In the genomic region with DNA sequence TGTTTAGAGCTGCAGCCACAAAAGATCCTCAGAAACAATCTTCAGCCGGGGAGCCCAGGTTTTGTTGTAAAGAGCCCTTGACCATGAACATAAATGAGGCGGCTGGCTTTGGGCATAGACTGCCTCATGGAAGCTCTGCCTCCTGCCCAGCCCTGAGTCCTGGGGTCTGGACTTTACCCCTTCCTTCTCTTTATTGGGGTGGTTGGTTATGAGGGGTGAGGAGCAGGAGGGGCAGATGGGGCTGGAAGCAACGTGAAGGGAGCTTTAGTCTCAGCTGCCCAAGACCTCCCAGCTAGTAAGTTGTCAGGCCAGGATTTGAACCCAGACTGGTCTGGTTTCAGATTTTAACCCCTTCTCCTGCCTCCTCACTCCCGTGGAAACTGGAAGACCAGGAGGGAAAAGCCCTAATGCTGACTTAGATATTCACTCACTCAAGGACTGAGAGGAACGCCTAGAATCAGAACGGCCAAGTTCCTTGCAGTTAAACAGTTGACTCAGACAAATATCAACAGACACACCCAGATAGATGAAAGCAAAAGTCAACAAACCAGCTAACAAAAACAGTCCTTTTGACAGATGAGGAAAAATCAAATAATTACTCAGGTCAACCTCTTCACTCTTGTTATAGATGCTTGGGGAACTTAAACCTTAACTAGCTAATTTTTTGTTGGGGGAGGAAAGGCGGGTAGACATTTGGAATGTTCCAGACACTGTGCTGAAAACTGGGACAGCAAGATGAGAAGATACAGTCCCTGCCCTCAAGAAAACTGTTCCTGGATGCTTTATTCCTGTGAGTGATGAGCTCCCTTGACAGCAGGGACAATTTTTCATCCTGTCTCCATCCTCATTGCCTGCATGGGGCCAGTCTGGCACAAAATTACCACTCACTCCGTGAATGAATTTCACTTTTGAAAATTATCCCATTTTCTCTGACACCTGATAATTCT, we compare ENCODE assay signal across 11 cellular contexts. TPM values are rescaled to one million over a fixed set of nuclear protein-coding genes. Genes with fewer than 3 reads are reported as not detected.
DNase-seq lines count a peak whose midpoint lies in the region; ATAC-seq, FAIRE-seq and TF ChIP-seq lines count a peak whose summit lies in the region.
"Had no signal": no experiment of that assay in that cellular context is flagged by ENCODE, and none has a peak within 500 bp of the region (broad histone marks: within the 10 kb centered on the region; RNA-seq: fewer than 3 reads in every experiment).

No MANE protein-coding gene starts in this region.

- DNase-seq in left ventricle myocardium superior, result no peak
- no peak for DNase-seq in right atrium auricular region (ENCODE audit: low spot score)
- DNase-seq in K562 (ENCODE audit: extremely low read depth in 1 of 4, low spot score in 3 of 4), result no peak
- DNase-seq in mucosa of descending colon, result peak in 2 of 3 donors; percentile 60 to 71
- no peak for DNase-seq in activated T-cell treated with anti-CD3 and anti-CD28 coated beads, Interleukin-2, amount 50 U/mL, for 72 hours
- no peak for DNase-seq in GM20000 (ENCODE audit: low spot score)
- no peak for DNase-seq in GM23338 (ENCODE audit: low spot score)
- DNase-seq: activated CD4-positive, alpha-beta T cell treated with anti-CD3 and anti-CD28 coated beads for 48 hours; BE2C; H7 had no signal

- no peak overlapping the region for H3K4me3 ChIP-seq in right atrium auricular region
- no peak overlapping the region for H3K4me3 ChIP-seq in K562
- H3K4me3 ChIP-seq in mucosa of descending colon, result no peak overlapping the region
- no peak overlapping the region for H3K4me3 ChIP-seq in GM23338

- no peak for TF ChIP-seq POLR2A in K562 (conservative IDR thresholded peaks at IDR 0.05)

- H3K9ac ChIP-seq in K562 (ENCODE audit: insufficient read depth in 1 of 2, low read depth in 2 of 2, low read length in 2 of 2), result peak overlapping the region in 1 of 2 experiments; percentile 83; a peak in 1 of 4 replicates

- no peaks in the 10 kb centered on the region for H4K20me1 ChIP-seq in K562 (replicated peaks; ENCODE audit: control insufficient read depth, insufficient read depth, low read length)
- H4K20me1 ChIP-seq in GM23338 (replicated peaks; ENCODE audit: insufficient read depth), result no peaks in the 10 kb centered on the region

- no TSS peak for BruUV-seq in K562 (replicated peaks; lab: Mats Ljungman, UMichigan)

- CTCF ChIA-PET in K562 (lab: Yijun Ruan, JAX; ENCODE audit: low intra/inter-chr PET ratio), result no interaction called here

- peak; percentile 52 for ATAC-seq in left ventricle myocardium superior
- ATAC-seq in K562, result peak; percentile 44
- ATAC-seq in mucosa of descending colon, result peak; percentile 96
- no peak for ATAC-seq in activated T-cell treated with anti-CD3 and anti-CD28 coated beads, Interleukin-2, amount 50 U/mL, for 72 hours (replicated peaks in 1 of 2)
- ATAC-seq in GM21619 (IDR thresholded peaks at IDR 0.05; ENCODE audit: unreplicated experiment), result no peak
- ATAC-seq in GM23338, result no peak

- no peaks in the 10 kb centered on the region for H3K27me3 ChIP-seq in right atrium auricular region
- H3K27me3 ChIP-seq in K562 (ENCODE audit: control insufficient read depth in 2 of 2, insufficient read depth in 2 of 2, low read length in 2 of 2), result no peaks in the 10 kb centered on the region
- H3K27me3 ChIP-seq in GM23338 (ENCODE audit: insufficient read depth), result no peaks in the 10 kb centered on the region
- H3K27me3 ChIP-seq: BE2C had no signal

- no peaks in the 10 kb centered on the region for H3K9me2 ChIP-seq in GM23338 (ENCODE audit: insufficient read depth)

- no peaks in the 10 kb centered on the region for H3K27me3 Mint-ChIP-seq in activated T-cell treated with anti-CD3 and anti-CD28 coated beads, Interleukin-2, amount 50 U/mL, for 72 hours (ENCODE audit: low read depth)
- H3K27me3 Mint-ChIP-seq in GM23338 (ENCODE audit: insufficient read depth, low read depth, poor library complexity), result peaks cover 5% of the 10 kb centered on the region

- H3K36me3 ChIP-seq in right atrium auricular region (no peaks in the 10 kb centered on the region), K562 (ENCODE audit: control insufficient read depth, insufficient read depth, low read length) (no peaks in the 10 kb centered on the region), mucosa of descending colon (ENCODE audit: low read depth) (no peaks in the 10 kb centered on the region), GM23338 (ENCODE audit: insufficient read depth) (no peaks in the 10 kb centered on the region)
- H3K36me3 ChIP-seq: BE2C had no signal

- H3K27ac Mint-ChIP-seq in activated T-cell treated with anti-CD3 and anti-CD28 coated beads, Interleukin-2, amount 50 U/mL, for 72 hours, result no peak overlapping the region
- H3K27ac Mint-ChIP-seq in GM23338, result no peak overlapping the region

- peak overlapping the region in 1 of 2 donors; percentile 4 for H3K27ac ChIP-seq in right atrium auricular region
- H3K27ac ChIP-seq in K562 (ENCODE audit: extremely low read depth, low read depth, low read length), result no peak overlapping the region
- H3K27ac ChIP-seq in GM23338 (ENCODE audit: low read depth), result no peak overlapping the region

- no peak for TF ChIP-seq RAD21 in K562 (CRISPR knock-in tag; conservative IDR thresholded peaks at IDR 0.05 in 1 of 2, IDR thresholded peaks at IDR 0.05 in 1 of 2)

- intact Hi-C loops in left ventricle myocardium superior (cut with micrococcal nuclease) (no loop called here), K562 (cut with micrococcal nuclease) (no loop called here), mucosa of descending colon (cut with DNase I, micrococcal nuclease) (no loop called here)

- no peak overlapping the region for H3K4me3 Mint-ChIP-seq in activated T-cell treated with anti-CD3 and anti-CD28 coated beads, Interleukin-2, amount 50 U/mL, for 72 hours
- H3K4me3 Mint-ChIP-seq in GM23338, result no peak overlapping the region

- peak; percentile 77 for FAIRE-seq in K562 (lab: Jason Lieb, UNC)

- WGBS in K562 (ENCODE audit: insufficient coverage, low coverage, missing lambda C conversion rate), result 26% methylated on average over 8 of the region's 8 CpGs

- POLR2A ChIA-PET in K562 (lab: Yijun Ruan, JAX), result interaction anchor here (0.5 to 1.7 kb wide), 5 partner anchors 8 to 111 kb away, joined by 3 to 9 read pairs (median 3); no protein-coding TSS in a partner anchor

- in situ Hi-C loops in K562 (cut with MboI), result no loop called here

- TF ChIP-seq CTCF in right atrium auricular region (IDR thresholded peaks at IDR 0.05) (no peak), K562 (IDR thresholded peaks at IDR 0.05 in 2 of 3, conservative IDR thresholded peaks at IDR 0.05 in 1 of 3; ENCODE audit: insufficient read depth in 2 of 3, low read depth in 1 of 3, low read length in 3 of 3) (no peak), mucosa of descending colon (IDR thresholded peaks at IDR 0.05) (no peak), GM20000 (IDR thresholded peaks at IDR 0.05; ENCODE audit: extremely low read depth, missing control alignments) (no peak), GM23338 (conservative IDR thresholded peaks at IDR 0.05; ENCODE audit: low read depth in 2 of 2) (no peak)

- H3K9me1 ChIP-seq in K562 (ENCODE audit: control insufficient read depth, insufficient read depth, low read length), result no peaks in the 10 kb centered on the region

- H2AFZ ChIP-seq in K562 (ENCODE audit: low read depth, low read length) (peak overlapping the region; percentile 83), GM23338 (no peak overlapping the region)

- no peaks in the 10 kb centered on the region for H3K9me3 Mint-ChIP-seq in activated T-cell treated with anti-CD3 and anti-CD28 coated beads, Interleukin-2, amount 50 U/mL, for 72 hours
- no peaks in the 10 kb centered on the region; the same call in 2 of the 3 replicates for H3K9me3 Mint-ChIP-seq in GM23338

- H3K79me2 ChIP-seq in K562 (ENCODE audit: control insufficient read depth, insufficient read depth, low read length) (no peaks in the 10 kb centered on the region), GM23338 (replicated peaks; ENCODE audit: insufficient read depth) (no peaks in the 10 kb centered on the region)

- H3K4me1 ChIP-seq in right atrium auricular region, result no peaks in the 10 kb centered on the region
- peaks cover 11 to 15% of the 10 kb centered on the region in 2 experiments for H3K4me1 ChIP-seq in K562 (replicated peaks in 1 of 2; ENCODE audit: control insufficient read depth in 2 of 2, insufficient read depth in 2 of 2, low read length in 2 of 2)
- peaks cover 16% of the 10 kb centered on the region for H3K4me1 ChIP-seq in mucosa of descending colon (ENCODE audit: low read depth)
- no peaks in the 10 kb centered on the region for H3K4me1 ChIP-seq in GM23338 (ENCODE audit: insufficient read depth)
- H3K4me1 ChIP-seq: BE2C had no signal

- H3K9me3 ChIP-seq in right atrium auricular region, result peaks cover 0 to 6% of the 10 kb centered on the region in 2 donors
- no peaks in the 10 kb centered on the region; the same call in 1 of the 2 replicates for H3K9me3 ChIP-seq in K562 (replicated peaks; ENCODE audit: control insufficient read depth, insufficient read depth, low read depth, low read length)
- no peaks in the 10 kb centered on the region for H3K9me3 ChIP-seq in mucosa of descending colon
- H3K9me3 ChIP-seq: BE2C had no signal

- no peaks in the 10 kb centered on the region for H3K36me3 Mint-ChIP-seq in activated T-cell treated with anti-CD3 and anti-CD28 coated beads, Interleukin-2, amount 50 U/mL, for 72 hours (ENCODE audit: insufficient read depth in 2 of 2)
- H3K36me3 Mint-ChIP-seq in GM23338 (ENCODE audit: low read depth), result no peaks in the 10 kb centered on the region; the same call in 2 of the 3 replicates

- H3K4me2 ChIP-seq in K562 (ENCODE audit: insufficient read depth, low read length) (peak overlapping the region; percentile 8; the same call in 1 of the 2 replicates), GM23338 (no peak overlapping the region)

- H3K4me1 Mint-ChIP-seq in activated T-cell treated with anti-CD3 and anti-CD28 coated beads, Interleukin-2, amount 50 U/mL, for 72 hours (ENCODE audit: low read depth), result peaks cover 15% of the 10 kb centered on the region
- H3K4me1 Mint-ChIP-seq in GM23338, result peaks cover 4% of the 10 kb centered on the region; the same call in 2 of the 3 replicates

- no peaks in the 10 kb centered on the region for H3F3A ChIP-seq in GM23338 (replicated peaks; ENCODE audit: low read depth)

- TF ChIP-seq EP300 in K562 (IDR thresholded peaks at IDR 0.05; ENCODE audit: low read length), result no peak

RNA-seq across cellular contexts. Expression of gene ARRB1, which starts 20.7 kb away (rescaled TPM):
- total RNA-seq in left ventricle myocardium superior (26.5 TPM), right atrium auricular region (10 to 100 TPM; 19.4 to 22.9 TPM), K562 (2014; rRNA removed) (21.8 and 27.6 TPM in 2 replicates), K562 (2014; rRNA removed; fragmentation: Illumina TruSeq; extraction: Trizol) (22.9 and 28.5 TPM in 2 replicates), K562 (2015; rRNA removed; fragmentation: Illumina TruSeq; extraction: Trizol) (41.7 and 43.5 TPM in 2 replicates), K562 (2021) (43.6 and 45.4 TPM in 2 replicates), mucosa of descending colon (100 to 1,000 TPM in 2 of 3 donors, 10 to 100 TPM in 1; 76.7 to 128 (median 121) TPM)
- total RNA-seq in K562 (2011; cell fraction: chromatin; rRNA removed; ENCODE audit: low replicate concordance), result 58.4 and 169 TPM in 2 replicates
- 93.3 and 107 TPM in 2 replicates for total RNA-seq in K562 (2011; cell fraction: nucleolus; rRNA removed)
- total RNA-seq in K562 (2011; cell fraction: nucleoplasm; rRNA removed), result 70.8 and 73.7 TPM in 2 replicates
- polyA plus RNA-seq in K562 (2011; rRNA removed) (26.2 and 30.8 TPM in 2 replicates), K562 (2014; fragmentation: Illumina TruSeq; extraction: Trizol) (35.6 and 38.4 TPM in 2 replicates), K562 (2014; fragmentation: Nextera tagmentation; extraction: Ambion mirVana) (10 to 100 TPM in 1 of 2 experiments, 1 to 10 TPM in 1; 6.6 to 13.1 TPM), K562 (2014; rRNA removed) (24.2 and 30.6 TPM in 2 replicates), GM23338 (2016; fragmentation: Nextera tagmentation; extraction: Ambion mirVana) (5.8 and 6.3 TPM in 2 replicates)
- polyA plus RNA-seq in K562 (2011; cell fraction: cytosol; rRNA removed), result 28.6 and 44.2 TPM in 2 replicates
- 30.8 and 44.9 TPM in 2 replicates for polyA plus RNA-seq in K562 (2011; cell fraction: nucleus; rRNA removed)
- polyA plus RNA-seq in K562 (2012), result 33.4 and 35.1 TPM in 2 replicates
- 80.3 and 121 TPM in 2 replicates for polyA minus RNA-seq in K562 (2011; rRNA and poly(A)+ RNA removed)
- 31.7 and 45.7 TPM in 2 replicates for polyA minus RNA-seq in K562 (2011; cell fraction: cytosol; rRNA and poly(A)+ RNA removed)
- 63.5 and 65.3 TPM in 2 replicates for polyA minus RNA-seq in K562 (2011; cell fraction: nucleus; rRNA and poly(A)+ RNA removed)
- 10 to 100 TPM; 16.7 to 18.3 TPM for total RNA-seq in activated T-cell treated with anti-CD3 and anti-CD28 coated beads, Interleukin-2, amount 50 U/mL, for 72 hours
- 11.1 and 17.0 TPM in 2 replicates for total RNA-seq in GM23338 (2014; rRNA removed; shearing (Covaris generic))

RNA-seq across cellular contexts. Expression of gene RPS3, which starts 27.1 kb away (rescaled TPM):
- total RNA-seq in left ventricle myocardium superior, result 874 TPM
- total RNA-seq in right atrium auricular region, result 100 to 1,000 TPM; 391 to 983 TPM
- 368 and 416 TPM in 2 replicates for total RNA-seq in K562 (2011; cell fraction: chromatin; rRNA removed; ENCODE audit: low replicate concordance)
- 577 and 735 TPM in 2 replicates for total RNA-seq in K562 (2011; cell fraction: nucleolus; rRNA removed)
- 828 and 1,575 TPM in 2 replicates for total RNA-seq in K562 (2011; cell fraction: nucleoplasm; rRNA removed)
- 2,700 and 3,102 TPM in 2 replicates for total RNA-seq in K562 (2014; rRNA removed)
- total RNA-seq in K562 (2014; rRNA removed; fragmentation: Illumina TruSeq; extraction: Trizol), result 3,530 and 3,738 TPM in 2 replicates
- total RNA-seq in K562 (2015; rRNA removed; fragmentation: Illumina TruSeq; extraction: Trizol), result 3,411 and 3,679 TPM in 2 replicates
- total RNA-seq in K562 (2021), result 3,592 and 3,622 TPM in 2 replicates
- polyA plus RNA-seq in K562 (2011; rRNA removed), result 3,472 and 4,261 TPM in 2 replicates
- polyA plus RNA-seq in K562 (2011; cell fraction: cytosol; rRNA removed), result 3,466 and 4,968 TPM in 2 replicates
- polyA plus RNA-seq in K562 (2011; cell fraction: nucleus; rRNA removed), result 1,428 and 2,203 TPM in 2 replicates
- 4,980 and 5,479 TPM in 2 replicates for polyA plus RNA-seq in K562 (2012)
- 4,042 and 4,231 TPM in 2 replicates for polyA plus RNA-seq in K562 (2014; fragmentation: Illumina TruSeq; extraction: Trizol)
- 1,000 to 10,000 TPM; 5,693 to 5,771 TPM for polyA plus RNA-seq in K562 (2014; fragmentation: Nextera tagmentation; extraction: Ambion mirVana)
- 3,097 and 3,731 TPM in 2 replicates for polyA plus RNA-seq in K562 (2014; rRNA removed)
- polyA minus RNA-seq in K562 (2011; rRNA and poly(A)+ RNA removed), result 1,903 and 2,025 TPM in 2 replicates
- polyA minus RNA-seq in K562 (2011; cell fraction: cytosol; rRNA and poly(A)+ RNA removed), result 774 and 918 TPM in 2 replicates
- polyA minus RNA-seq in K562 (2011; cell fraction: nucleus; rRNA and poly(A)+ RNA removed), result 197 and 395 TPM in 2 replicates
- total RNA-seq in mucosa of descending colon, result 1,000 to 10,000 TPM; 1,703 to 2,122 (median 2,056) TPM
- total RNA-seq in activated T-cell treated with anti-CD3 and anti-CD28 coated beads, Interleukin-2, amount 50 U/mL, for 72 hours, result 1,000 to 10,000 TPM; 5,116 to 5,192 TPM
- total RNA-seq in GM23338 (2014; rRNA removed; shearing (Covaris generic)), result 1,200 and 1,745 TPM in 2 replicates
- polyA plus RNA-seq in GM23338 (2016; fragmentation: Nextera tagmentation; extraction: Ambion mirVana), result 2,793 and 2,848 TPM in 2 replicates

Comparison
In these comparisons a context has a peak if more than half of its experiments do, and no peak if none do; other contexts are left out.
1. ATAC-seq: peak in left ventricle myocardium superior (single experiment), K562 (single experiment) and mucosa of descending colon (single experiment); none in activated T-cell treated with anti-CD3 and anti-CD28 coated beads, Interleukin-2, amount 50 U/mL, for 72 hours (0 of 2), GM21619 (single experiment) and GM23338 (single experiment).
2. DNase-seq: peak in mucosa of descending colon (2 of 3); none in left ventricle myocardium superior (single experiment), right atrium auricular region (single experiment), K562 (0 of 4), activated T-cell treated with anti-CD3 and anti-CD28 coated beads, Interleukin-2, amount 50 U/mL, for 72 hours (0 of 2), GM20000 (single experiment) and GM23338 (single experiment).